17 cellular contexts compared by ENCODE assay signal in the genomic region with DNA sequence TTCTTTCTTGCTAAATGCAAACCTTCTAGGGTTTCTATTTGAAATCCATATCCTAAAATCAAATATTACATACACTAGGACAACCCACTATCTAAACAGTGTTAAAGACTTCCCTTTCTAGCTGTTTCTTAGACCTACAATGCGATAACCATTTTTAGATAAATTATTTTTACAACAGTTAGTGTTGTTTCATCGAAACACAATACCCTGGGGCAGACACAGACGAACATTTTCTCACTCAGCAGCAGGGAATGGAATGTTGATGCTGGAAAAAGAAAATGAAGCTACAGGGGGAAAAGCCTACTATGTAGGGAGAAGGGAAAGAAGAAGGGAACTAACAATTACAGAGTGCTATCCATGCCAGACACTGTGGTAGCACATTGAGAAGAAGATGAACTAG. TPM values are rescaled to one million over a fixed set of nuclear protein-coding genes. Genes with fewer than 3 reads are reported as not detected.
DNase-seq lines count a peak whose midpoint lies in the region; ATAC-seq and TF ChIP-seq lines count a peak whose summit lies in the region.
"Had no signal": no experiment of that assay in that cellular context is flagged by ENCODE, and none has a peak within 500 bp of the region (broad histone marks: within the 10 kb centered on the region; RNA-seq: fewer than 3 reads in every experiment).

No MANE protein-coding gene starts in this region.

- H4K8ac ChIP-seq in neuronal stem cell (ENCODE audit: low read depth, low read length), result no peak overlapping the region

- peak overlapping the region; percentile 20 for H3K27ac ChIP-seq in CD8-positive, alpha-beta memory T cell (ENCODE audit: low read depth, low read length)
- H3K27ac ChIP-seq in SK-N-MC (peak overlapping the region; percentile 11; the same call in 1 of the 2 replicates), neuronal stem cell (replicated peaks; ENCODE audit: low read length) (no peak overlapping the region)

- intact Hi-C loops in left ventricle myocardium superior (cut with micrococcal nuclease), result loop anchor here (10.0 kb wide), 1 partner anchor 45 kb away; no protein-coding TSS in a partner anchor

- H3K4ac ChIP-seq in neuronal stem cell (ENCODE audit: low read length), result no peak overlapping the region

- H3K18ac ChIP-seq in neuronal stem cell (ENCODE audit: low read length), result no peak overlapping the region

- peak overlapping the region; percentile 65 for H3K9ac ChIP-seq in SK-N-MC (ENCODE audit: insufficient read length)
- H3K9ac ChIP-seq in neuronal stem cell (ENCODE audit: low read depth, low read length, poor library complexity), result no peak overlapping the region

- CTCF ChIA-PET in CD8-positive, alpha-beta memory T cell (lab: Charles Lee), result no interaction called here

- POLR2A ChIA-PET in CD8-positive, alpha-beta memory T cell (lab: Charles Lee), result no interaction called here

- no peak overlapping the region for H2BK120ac ChIP-seq in neuronal stem cell (ENCODE audit: low read depth, low read length)

- H3K9me3 ChIP-seq in CD8-positive, alpha-beta memory T cell (ENCODE audit: low read length), result no peaks in the 10 kb centered on the region
- H3K9me3 ChIP-seq in SK-N-MC (ENCODE audit: low read depth, low read length) (no peaks in the 10 kb centered on the region), neuronal stem cell (replicated peaks in 1 of 2; ENCODE audit: control insufficient read depth in 2 of 2, insufficient read depth in 1 of 2, low read depth in 1 of 2, low read length in 2 of 2) (no peaks in the 10 kb centered on the region)
- H3K9me3 ChIP-seq: BE2C had no signal

- no peak overlapping the region for H4K91ac ChIP-seq in neuronal stem cell (ENCODE audit: low read depth, low read length, poor library complexity)

- no peaks in the 10 kb centered on the region for H3K9me3 Mint-ChIP-seq in CD8-positive, alpha-beta memory T cell
- no peaks in the 10 kb centered on the region for H3K9me3 Mint-ChIP-seq in chondrocyte (ENCODE audit: low read depth)

- H3K4me1 ChIP-seq in CD8-positive, alpha-beta memory T cell (ENCODE audit: insufficient read depth, low read length), result peaks cover 14% of the 10 kb centered on the region
- H3K4me1 ChIP-seq in neuronal stem cell (ENCODE audit: control insufficient read depth in 2 of 2, insufficient read depth in 1 of 2, low read depth in 1 of 2, low read length in 2 of 2), result peaks cover 0 to 2% of the 10 kb centered on the region in 2 donors
- H3K4me1 ChIP-seq: BE2C had no signal

- H3K27me3 Mint-ChIP-seq in CD8-positive, alpha-beta memory T cell, result peaks cover 0 to 5% of the 10 kb centered on the region in 2 donors
- H3K27me3 Mint-ChIP-seq in chondrocyte (ENCODE audit: low read depth), result no peaks in the 10 kb centered on the region

- H3K27me3 ChIP-seq in CD8-positive, alpha-beta memory T cell (ENCODE audit: insufficient read depth, low read length, poor library complexity, severe bottlenecking), result no peaks in the 10 kb centered on the region
- no peaks in the 10 kb centered on the region for H3K27me3 ChIP-seq in neuronal stem cell (ENCODE audit: control insufficient read depth in 3 of 3, insufficient read depth in 3 of 3, low read depth in 1 of 3, low read length in 3 of 3)
- H3K27me3 ChIP-seq: BE2C had no signal

- no CpG with 5 or more reads among the region's 3 CpGs for WGBS in neuronal stem cell (ENCODE audit: extremely low coverage in 2 of 2, insufficient read length in 2 of 2, insufficient replicate concordance in 1 of 2), 2 donors

- peak overlapping the region; percentile 18 for H2AFZ ChIP-seq in neuronal stem cell (ENCODE audit: low read length)

- no peak overlapping the region for H2AK5ac ChIP-seq in neuronal stem cell (ENCODE audit: low read depth, low read length)

- H3K36me3 Mint-ChIP-seq in CD8-positive, alpha-beta memory T cell, result peaks cover 0 to 3% (median 0%) of the 10 kb centered on the region in 3 donors
- no peaks in the 10 kb centered on the region for H3K36me3 Mint-ChIP-seq in chondrocyte (ENCODE audit: low read depth)

- H3K23ac ChIP-seq in neuronal stem cell (ENCODE audit: low read depth, low read length, poor library complexity), result no peak overlapping the region

- in situ Hi-C loops in KBM-7 (cut with MboI; ENCODE audit: low pct_unique_long_range_greater_than_20kb, low sequenced_read_pairs), result no loop called here

- peaks cover 11 to 28% (median 22%) of the 10 kb centered on the region in 3 donors for H3K4me1 Mint-ChIP-seq in CD8-positive, alpha-beta memory T cell
- peaks cover 46% of the 10 kb centered on the region for H3K4me1 Mint-ChIP-seq in chondrocyte (ENCODE audit: low read depth)

- H3K79me1 ChIP-seq in neuronal stem cell (ENCODE audit: low read depth, low read length), result no peaks in the 10 kb centered on the region

- no peak overlapping the region for H2BK5ac ChIP-seq in neuronal stem cell (ENCODE audit: low read length)

- no peak for TF ChIP-seq CTCF in chondrocyte (IDR thresholded peaks at IDR 0.05)

- no peak overlapping the region for H3K4me2 ChIP-seq in neuronal stem cell (ENCODE audit: insufficient read depth, low read length, poor library complexity, severe bottlenecking)

- H3K4me3 Mint-ChIP-seq in CD8-positive, alpha-beta memory T cell, result no peak overlapping the region
- peak overlapping the region; percentile 48 for H3K4me3 Mint-ChIP-seq in chondrocyte (ENCODE audit: unreplicated experiment)

- ATAC-seq in left ventricle myocardium superior, result no peak
- ATAC-seq: HCT116, Panc1, SK-N-SH treated with all-trans-retinoic acid at 6 μM for 48 hours had no signal

- no peaks in the 10 kb centered on the region for H3K36me3 ChIP-seq in CD8-positive, alpha-beta memory T cell (ENCODE audit: insufficient read depth, low read length)
- H3K36me3 ChIP-seq in SK-N-MC (ENCODE audit: insufficient read depth, low read length) (no peaks in the 10 kb centered on the region), neuronal stem cell (replicated peaks in 1 of 2; ENCODE audit: control insufficient read depth in 2 of 2, insufficient read depth in 2 of 2, low read length in 2 of 2) (no peaks in the 10 kb centered on the region)
- H3K36me3 ChIP-seq: BE2C had no signal

- no peak overlapping the region for H2BK15ac ChIP-seq in neuronal stem cell (ENCODE audit: low read length)

- no peak for DNase-seq in CD8-positive, alpha-beta memory T cell
- DNase-seq in SK-N-MC (ENCODE audit: low read depth, low spot score) (no peak), chondrocyte (ENCODE audit: low spot score) (no peak), neuronal stem cell (ENCODE audit: low spot score) (no peak), NCI-H2107 treated with DMSO at 0.1 percent for 48 hours (lab: John Stamatoyannopoulos, UW; ENCODE audit: unreplicated experiment) (no peak), left ventricle myocardium superior (no peak), KBM-7 (no peak), NCI-H146 (lab: John Stamatoyannopoulos, UW) (no peak)
- DNase-seq: BE2C, IMR-90, Karpas-422, MV-4-11, NCI-H187, SIG-M5 had no signal

- H3K27ac Mint-ChIP-seq in CD8-positive, alpha-beta memory T cell, result peak overlapping the region in 2 of 8 donors; percentile 14 to 66
- peak overlapping the region; percentile 83 for H3K27ac Mint-ChIP-seq in chondrocyte (ENCODE audit: unreplicated experiment)

- H3K14ac ChIP-seq in neuronal stem cell (ENCODE audit: low read length), result no peak overlapping the region

- H3K4me3 ChIP-seq in CD8-positive, alpha-beta memory T cell (ENCODE audit: low read length), result no peak overlapping the region
- H3K4me3 ChIP-seq in SK-N-MC (0 out of 2 replicates have a peak overlapping the region, but pooled peaks have one; percentile 12), neuronal stem cell (ENCODE audit: low read length in 2 of 2) (no peak overlapping the region)

- no peak overlapping the region for H2BK12ac ChIP-seq in neuronal stem cell (ENCODE audit: low read length)

RNA-seq across cellular contexts. Expression of a gene that starts 6.0 kb away (rescaled TPM):
- total RNA-seq in CD8-positive, alpha-beta memory T cell, result 10 to 100 TPM; 47.7 to 60.8 TPM
- polyA plus RNA-seq in CD8-positive, alpha-beta memory T cell, result 32.8 TPM
- total RNA-seq in chondrocyte (54.0 to 86.1 TPM (median 59.0 TPM) in 3 replicates), left ventricle myocardium superior (71.4 TPM)
- polyA plus RNA-seq in neuronal stem cell (2013, experiment 1 of 2), result 10.5 TPM
- polyA plus RNA-seq in neuronal stem cell (2013, experiment 2 of 2), result 13.5 TPM
